In the genomic region with DNA sequence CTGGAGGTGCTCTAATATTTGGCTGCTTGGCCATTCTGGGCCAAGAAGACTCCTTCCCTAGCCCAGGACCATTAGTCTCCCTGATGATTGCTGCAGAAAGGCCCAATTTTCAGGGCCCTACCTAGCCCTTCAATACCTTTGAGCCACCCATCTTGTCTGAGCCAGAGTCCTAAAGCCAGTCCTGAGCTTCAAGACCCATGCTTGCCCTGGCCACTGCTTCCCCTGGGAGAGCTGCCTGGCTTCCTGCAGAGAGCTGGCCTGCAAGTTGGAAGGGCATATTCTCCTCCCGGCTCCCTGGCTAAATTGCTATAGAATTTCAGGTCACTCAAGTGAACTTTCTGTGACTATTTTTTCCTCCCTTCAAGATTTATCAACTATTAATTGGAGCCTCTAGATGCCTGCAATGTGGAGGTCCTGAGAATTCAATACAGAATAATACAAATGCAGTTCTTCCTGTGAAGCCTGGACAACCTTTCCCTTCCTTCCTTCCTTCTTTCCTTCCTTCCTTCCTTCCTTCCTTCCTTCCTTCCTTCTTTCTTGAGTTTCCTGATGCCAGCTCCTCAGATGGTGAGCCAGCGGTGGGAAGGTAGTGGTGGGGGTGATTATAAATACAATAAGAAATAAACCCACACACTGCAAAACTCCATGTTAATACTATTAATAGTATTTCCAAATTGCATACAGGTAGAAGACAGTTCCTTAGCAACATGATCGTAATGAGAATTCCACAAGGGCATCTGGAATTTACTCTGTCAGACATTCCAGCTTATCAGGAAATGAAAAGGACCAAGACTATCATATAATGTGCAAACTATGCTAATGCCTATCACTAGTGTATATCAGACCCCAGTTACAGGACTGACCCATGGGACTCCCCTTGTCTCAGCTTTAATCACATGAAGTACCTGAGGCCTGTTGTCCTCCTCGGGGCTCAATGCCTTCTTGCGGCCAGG, we compare ENCODE assay signal across 11 cellular contexts.
DNase-seq lines count a peak whose midpoint lies in the region; ATAC-seq and TF ChIP-seq lines count a peak whose summit lies in the region.
"Had no signal": no experiment of that assay in that cellular context is flagged by ENCODE, and none has a peak within 500 bp of the region (broad histone marks: within the 10 kb centered on the region; RNA-seq: fewer than 3 reads in every experiment).

No MANE protein-coding gene starts in this region.

- WGBS in tibial nerve, 2 donors: 76 to 82% methylated on average over 5 of the region's 5 CpGs

- no peaks in the 10 kb centered on the region for H3K9me3 Mint-ChIP-seq in activated T-helper 2 cell treated with anti-CD3 and anti-CD28 coated beads, Interferon-gamma antibody, Interleukin-2, Interleukin-4, amounts not matched to agents 10 μg/mL and 5 μg/mL and 100 μg/mL, durations not matched to agents 14 hours and 24 hours and 36 hours
- H3K9me3 Mint-ChIP-seq in memory B cell: no peaks in the 10 kb centered on the region

- no peak for TF ChIP-seq EP300 in tibial nerve (IDR thresholded peaks at IDR 0.05)

- TF ChIP-seq POLR2A in tibial nerve (IDR thresholded peaks at IDR 0.05): no peak

- H3K4me1 ChIP-seq in tibial nerve: peaks cover 0 to 66% (median 46%) of the 10 kb centered on the region in 4 donors
- H3K4me1 ChIP-seq: BE2C had no signal

- peaks cover 41% of the 10 kb centered on the region for H3K4me1 Mint-ChIP-seq in activated T-helper 2 cell treated with anti-CD3 and anti-CD28 coated beads, Interferon-gamma antibody, Interleukin-2, Interleukin-4, amounts not matched to agents 10 μg/mL and 5 μg/mL and 100 μg/mL, durations not matched to agents 14 hours and 24 hours and 36 hours (ENCODE audit: low read depth)
- peaks cover 61% of the 10 kb centered on the region for H3K4me1 Mint-ChIP-seq in memory B cell

- peak overlapping the region; percentile 24 for H3K4me3 Mint-ChIP-seq in activated T-helper 2 cell treated with anti-CD3 and anti-CD28 coated beads, Interferon-gamma antibody, Interleukin-2, Interleukin-4, amounts not matched to agents 10 μg/mL and 5 μg/mL and 100 μg/mL, durations not matched to agents 14 hours and 24 hours and 36 hours (ENCODE audit: low read depth)
- peak overlapping the region; percentile 62 for H3K4me3 Mint-ChIP-seq in memory B cell

- no peaks in the 10 kb centered on the region for H3K9me3 ChIP-seq in tibial nerve
- H3K9me3 ChIP-seq: BE2C had no signal

- no peaks in the 10 kb centered on the region for H3K36me3 ChIP-seq in tibial nerve
- H3K36me3 ChIP-seq: BE2C had no signal

- no peak for TF ChIP-seq CTCF in tibial nerve (IDR thresholded peaks at IDR 0.05)

- ATAC-seq in memory B cell (ENCODE audit: low read depth) (no peak), HG02610 (IDR thresholded peaks at IDR 0.05; ENCODE audit: unreplicated experiment) (no peak), GM18511 (IDR thresholded peaks at IDR 0.05; ENCODE audit: unreplicated experiment) (no peak)

- no peaks in the 10 kb centered on the region for H3K27me3 ChIP-seq in tibial nerve
- H3K27me3 ChIP-seq: BE2C had no signal

- DNase-seq in activated effector memory CD4-positive, alpha-beta T cell treated with anti-CD3 and anti-CD28 coated beads, Interleukin-2, amount 50 U/mL, for 16 hours: peak; percentile 61
- DNase-seq in activated effector memory CD4-positive, alpha-beta T cell treated with Interleukin-2 at 50 U/mL for 16 hours: no peak
- DNase-seq in activated T-helper 2 cell treated with anti-CD3 and anti-CD28 coated beads, Interferon-gamma antibody, Interleukin-2, Interleukin-4, amounts not matched to agents 10 μg/mL and 5 μg/mL and 100 μg/mL, durations not matched to agents 14 hours and 24 hours and 36 hours (ENCODE audit: low spot score): no peak
- DNase-seq in memory B cell (ENCODE audit: low spot score in 2 of 2) (no peak), tibial nerve (ENCODE audit: low spot score in 2 of 2) (no peak), MV-4-11 (lab: John Stamatoyannopoulos, UW) (no peak)
- DNase-seq: BE2C, glutamatergic neuron, H7 had no signal

- peak overlapping the region; percentile 76 for H3K27ac Mint-ChIP-seq in activated T-helper 2 cell treated with anti-CD3 and anti-CD28 coated beads, Interferon-gamma antibody, Interleukin-2, Interleukin-4, amounts not matched to agents 10 μg/mL and 5 μg/mL and 100 μg/mL, durations not matched to agents 14 hours and 24 hours and 36 hours
- peak overlapping the region; percentile 99 for H3K27ac Mint-ChIP-seq in memory B cell

- H3K36me3 Mint-ChIP-seq in activated T-helper 2 cell treated with anti-CD3 and anti-CD28 coated beads, Interferon-gamma antibody, Interleukin-2, Interleukin-4, amounts not matched to agents 10 μg/mL and 5 μg/mL and 100 μg/mL, durations not matched to agents 14 hours and 24 hours and 36 hours (ENCODE audit: low read depth): no peaks in the 10 kb centered on the region
- peaks cover 10% of the 10 kb centered on the region for H3K36me3 Mint-ChIP-seq in memory B cell

- H3K27ac ChIP-seq in tibial nerve: peak overlapping the region in 3 of 4 donors; percentile 78 to 96 (median 90)

- no peaks in the 10 kb centered on the region for H3K27me3 Mint-ChIP-seq in activated T-helper 2 cell treated with anti-CD3 and anti-CD28 coated beads, Interferon-gamma antibody, Interleukin-2, Interleukin-4, amounts not matched to agents 10 μg/mL and 5 μg/mL and 100 μg/mL, durations not matched to agents 14 hours and 24 hours and 36 hours (ENCODE audit: low read depth)
- H3K27me3 Mint-ChIP-seq in memory B cell: no peaks in the 10 kb centered on the region

- H3K4me3 ChIP-seq in tibial nerve: no peak overlapping the region

- intact Hi-C loops in activated T-helper 2 cell treated with anti-CD3 and anti-CD28 coated beads, Interferon-gamma antibody, Interleukin-2, Interleukin-4, amounts not matched to agents 10 μg/mL and 5 μg/mL and 100 μg/mL, durations not matched to agents 14 hours and 24 hours and 36 hours (cut with micrococcal nuclease): loop anchor here (1.0 to 2.0 kb wide), 6 partner anchors 11 to 110 kb away; no protein-coding TSS in a partner anchor
